16 cellular contexts compared by ENCODE assay signal in genomic region chr15:33293619-33294309, GRCh38. TPM values are rescaled to one million over a fixed set of nuclear protein-coding genes. Genes with fewer than 3 reads are reported as not detected.
DNase-seq lines count a peak whose midpoint lies in the region; ATAC-seq and TF ChIP-seq lines count a peak whose summit lies in the region.
"Had no signal": no experiment of that assay in that cellular context is flagged by ENCODE, and none has a peak within 500 bp of the region (broad histone marks: within the 10 kb centered on the region; RNA-seq: fewer than 3 reads in every experiment).

No MANE protein-coding gene starts in this region.

- no peaks in the 10 kb centered on the region for H3F3A ChIP-seq in GM23338 (replicated peaks; ENCODE audit: low read depth)

- intact Hi-C loops in sciatic nerve (cut with DNase I), result no loop called here
- intact Hi-C loops in testis (cut with DNase I; ENCODE audit: low total_unique reads), result no loop called here

- 44 to 48% methylated on average over 13 to 21 of the region's 21 CpGs for WGBS in testis, 2 donors

- no peak overlapping the region for H3K4me2 ChIP-seq in GM23338

- H2AFZ ChIP-seq in GM23338, result peak overlapping the region; percentile 85

- H4K20me1 ChIP-seq in GM23338 (replicated peaks; ENCODE audit: insufficient read depth), result no peaks in the 10 kb centered on the region

- H3K36me3 Mint-ChIP-seq in GM23338 (ENCODE audit: low read depth), result no peaks in the 10 kb centered on the region
- H3K36me3 Mint-ChIP-seq in glutamatergic neuron (ENCODE audit: unreplicated experiment), result no peaks in the 10 kb centered on the region

- TF ChIP-seq POLR2A in testis (IDR thresholded peaks at IDR 0.05), result no peak

- H3K9me3 Mint-ChIP-seq in GM23338 (no peaks in the 10 kb centered on the region), glutamatergic neuron (ENCODE audit: unreplicated experiment) (no peaks in the 10 kb centered on the region)
- H3K9me3 Mint-ChIP-seq: activated CD4-positive, alpha-beta T cell treated with anti-CD3 and anti-CD28 coated beads, Interleukin-2, amount 10 ng/mL, durations not matched to agents 7 days and 5 days; activated T-helper 17 cell treated with anti-CD3 and anti-CD28 coated beads, Interleukin-2, amount 50 U/mL, for 72 hours; CD4-positive, alpha-beta T cell had no signal

- H3K4me1 Mint-ChIP-seq in GM23338, result no peaks in the 10 kb centered on the region
- H3K4me1 Mint-ChIP-seq in glutamatergic neuron (ENCODE audit: low read depth, unreplicated experiment), result peaks cover 3% of the 10 kb centered on the region
- H3K4me1 Mint-ChIP-seq: activated CD4-positive, alpha-beta T cell treated with anti-CD3 and anti-CD28 coated beads, Interleukin-2, amount 10 ng/mL, durations not matched to agents 7 days and 5 days; activated T-helper 17 cell treated with anti-CD3 and anti-CD28 coated beads, Interleukin-2, amount 50 U/mL, for 72 hours had no signal

- H3K4me3 Mint-ChIP-seq in GM23338, result no peak overlapping the region
- H3K4me3 Mint-ChIP-seq in glutamatergic neuron (ENCODE audit: unreplicated experiment), result no peak overlapping the region
- H3K4me3 Mint-ChIP-seq: activated CD4-positive, alpha-beta T cell treated with anti-CD3 and anti-CD28 coated beads, Interleukin-2, amount 10 ng/mL, durations not matched to agents 7 days and 5 days; activated T-helper 17 cell treated with anti-CD3 and anti-CD28 coated beads, Interleukin-2, amount 50 U/mL, for 72 hours; CD4-positive, alpha-beta T cell had no signal

- ATAC-seq in GM23338 (no peak; the same call in 2 of the 3 replicates), sciatic nerve (peak; percentile 85)
- ATAC-seq: activated T-helper 17 cell treated with anti-CD3 and anti-CD28 coated beads, Interleukin-2, amount 50 U/mL, for 72 hours; body of pancreas had no signal

- H3K27me3 Mint-ChIP-seq in GM23338 (ENCODE audit: insufficient read depth, low read depth, poor library complexity), result peaks cover 3% of the 10 kb centered on the region
- no peaks in the 10 kb centered on the region for H3K27me3 Mint-ChIP-seq in glutamatergic neuron (ENCODE audit: unreplicated experiment)
- H3K27me3 Mint-ChIP-seq: activated CD4-positive, alpha-beta T cell treated with anti-CD3 and anti-CD28 coated beads, Interleukin-2, amount 10 ng/mL, durations not matched to agents 7 days and 5 days; CD4-positive, alpha-beta T cell had no signal

- no peaks in the 10 kb centered on the region for H3K36me3 ChIP-seq in GM23338 (ENCODE audit: insufficient read depth)
- H3K36me3 ChIP-seq in testis (ENCODE audit: low read depth, missing control alignments), result no peaks in the 10 kb centered on the region

- H3K4me1 ChIP-seq in GM23338 (ENCODE audit: insufficient read depth), result no peaks in the 10 kb centered on the region
- H3K4me1 ChIP-seq in testis, result no peaks in the 10 kb centered on the region

- H3K27ac ChIP-seq in GM23338 (ENCODE audit: low read depth), result no peak overlapping the region
- H3K27ac ChIP-seq in testis, result no peak overlapping the region
- H3K27ac ChIP-seq: body of pancreas had no signal

- DNase-seq in GM23338 (ENCODE audit: low spot score), result peak; percentile 21
- DNase-seq in SW480 (ENCODE audit: low spot score), result peak; percentile 14
- peak; percentile 30 for DNase-seq in fibroblast of the aortic adventitia (ENCODE audit: low read depth)
- no peak for DNase-seq in sciatic nerve (ENCODE audit: low spot score)
- no peak for DNase-seq in NCI-H1417 (lab: John Stamatoyannopoulos, UW)
- DNase-seq in GM19240 (ENCODE audit: insufficient read length, low spot score), result no peak
- DNase-seq in glutamatergic neuron, result no peak
- DNase-seq in testis, result no peak
- DNase-seq: activated CD4-positive, alpha-beta T cell treated with anti-CD3 and anti-CD28 coated beads, Interleukin-2, amount 10 ng/mL, durations not matched to agents 7 days and 5 days; CD4-positive, alpha-beta T cell; Karpas-422; NCI-H2081 treated with DMSO at 0.1 percent for 48 hours; retina; T-helper 1 cell had no signal

- no peak overlapping the region for H3K4me3 ChIP-seq in GM23338
- peak overlapping the region; percentile 28 for H3K4me3 ChIP-seq in fibroblast of the aortic adventitia (ENCODE audit: low read depth, low read length)
- H3K4me3 ChIP-seq in testis, result no peak overlapping the region
- H3K4me3 ChIP-seq: body of pancreas had no signal

- no peak overlapping the region for H3K27ac Mint-ChIP-seq in GM23338
- H3K27ac Mint-ChIP-seq in glutamatergic neuron (ENCODE audit: unreplicated experiment), result no peak overlapping the region
- H3K27ac Mint-ChIP-seq: activated CD4-positive, alpha-beta T cell treated with anti-CD3 and anti-CD28 coated beads, Interleukin-2, amount 10 ng/mL, durations not matched to agents 7 days and 5 days; activated T-helper 17 cell treated with anti-CD3 and anti-CD28 coated beads, Interleukin-2, amount 50 U/mL, for 72 hours; CD4-positive, alpha-beta T cell had no signal

- H3K9me2 ChIP-seq in GM23338 (ENCODE audit: insufficient read depth), result no peaks in the 10 kb centered on the region

- no peak for TF ChIP-seq CTCF in GM23338 (conservative IDR thresholded peaks at IDR 0.05; ENCODE audit: low read depth in 2 of 2)
- no peak for TF ChIP-seq CTCF in fibroblast of the aortic adventitia (IDR thresholded peaks at IDR 0.05; ENCODE audit: insufficient read depth, low read length)
- no peak for TF ChIP-seq CTCF in glutamatergic neuron (IDR thresholded peaks at IDR 0.05; ENCODE audit: partially characterized antibody, unreplicated experiment)
- no peak for TF ChIP-seq CTCF in testis (IDR thresholded peaks at IDR 0.05)

- no peaks in the 10 kb centered on the region for H3K79me2 ChIP-seq in GM23338 (replicated peaks; ENCODE audit: insufficient read depth)

- H3K27me3 ChIP-seq in GM23338 (ENCODE audit: insufficient read depth), result no peaks in the 10 kb centered on the region
- H3K27me3 ChIP-seq in testis, result no peaks in the 10 kb centered on the region
- H3K27me3 ChIP-seq: body of pancreas had no signal

- no peaks in the 10 kb centered on the region for H3K9me3 ChIP-seq in testis
- H3K9me3 ChIP-seq: body of pancreas had no signal

TF ChIP-seq in GM23338, 12 proteins besides CTCF, POLR2A, EP300 and RAD21:
- TF ChIP-seq REST (IDR thresholded peaks at IDR 0.05; ENCODE audit: unreplicated experiment) (no peak), EZH2phosphoT487 (IDR thresholded peaks at IDR 0.05; ENCODE audit: unreplicated experiment) (no peak), POLR2AphosphoS5 (IDR thresholded peaks at IDR 0.05; ENCODE audit: low read depth) (no peak)

RNA-seq across cellular contexts. Expression of gene RYR3, which starts 17.0 kb away (rescaled TPM):
- total RNA-seq in GM23338 (2014; rRNA removed; shearing (Covaris generic)), result 0.97 and 1.2 TPM in 2 replicates
- polyA plus RNA-seq in GM23338 (2016; fragmentation: Nextera tagmentation; extraction: Ambion mirVana) (1.1 and 1.5 TPM in 2 replicates), testis (ENCODE audit: insufficient read depth, low read depth, low replicate concordance) (4.4 TPM)
- total RNA-seq in fibroblast of the aortic adventitia (ENCODE audit: low replicate concordance) (under 0.01 TPM in 1 of 2 replicates, not detected in the other), sciatic nerve (18.5 TPM), glutamatergic neuron (ENCODE audit: unreplicated experiment) (7.4 TPM), testis (1 to 10 TPM; 4.3 to 7.6 TPM)
- total RNA-seq: activated CD4-positive, alpha-beta T cell treated with anti-CD3 and anti-CD28 coated beads, Interleukin-2, amount 10 ng/mL, durations not matched to agents 7 days and 5 days; activated T-helper 17 cell treated with anti-CD3 and anti-CD28 coated beads, Interleukin-2, amount 50 U/mL, for 72 hours; CD4-positive, alpha-beta T cell had no signal

Comparison
In these comparisons a context has a peak if more than half of its experiments do, and no peak if none do; other contexts are left out.
1. DNase-seq: peak in GM23338 (single experiment), SW480 (single experiment) and fibroblast of the aortic adventitia (single experiment); none in sciatic nerve (single experiment), NCI-H1417 (0 of 3), GM19240 (single experiment), glutamatergic neuron (single experiment) and testis (single experiment).